Comparison of ENCODE assay signal across 1 cellular context in genomic region chr7:1514993-1515392, GRCh38.
TF ChIP-seq lines count a peak whose summit lies in the region.

No MANE protein-coding gene starts in this region.

TF ChIP-seq in IMR-90, 13 proteins besides CTCF, POLR2A, EP300 and RAD21:
- no peak for TF ChIP-seq SMC3 (IDR thresholded peaks at IDR 0.05; ENCODE audit: low read depth, low read length)
- peak; percentile 44; the same call in 1 of the 2 replicates for TF ChIP-seq NFE2L2 (IDR thresholded peaks at IDR 0.05; ENCODE audit: low read depth, low read length)
- TF ChIP-seq FOS (IDR thresholded peaks at IDR 0.05; ENCODE audit: low read depth, low read length) = no peak
TF ChIP-seq in IMR-90: peak in this region for 1.
